ENCODE assay signal across 34 cellular contexts in genomic region chr9:90035471-90035870, GRCh38.
"Had no signal": no experiment of that assay in that cellular context is flagged by ENCODE, and none has a peak within 500 bp of the region (broad histone marks: within the 10 kb centered on the region; RNA-seq: fewer than 3 reads in every experiment).

No MANE protein-coding gene starts in this region.

- H3K9ac ChIP-seq: KMS-11 had no signal

- DNase-seq: Karpas-422, Kasumi-1, KG1, MG63, MM.1S, MV-4-11, NCI-H1048, NCI-H1092, NCI-H1092 treated with DMSO at 0.1 percent for 48 hours, NCI-H1105, NCI-H1105 treated with DMSO at 0.1 percent for 48 hours, NCI-H1417, NCI-H1417 treated with DMSO at 0.1 percent for 48 hours, NCI-H1436, NCI-H1436 treated with DMSO at 0.1 percent for 48 hours, NCI-H146, NCI-H1694, NCI-H1694 treated with DMSO at 0.1 percent for 48 hours, NCI-H187, NCI-H187 treated with DMSO at 0.1 percent for 48 hours, NCI-H1930, NCI-H2029, NCI-H2029 treated with DMSO at 0.1 percent for 48 hours, NCI-H2081, NCI-H2081 treated with DMSO at 0.1 percent for 48 hours, NCI-H2107, NCI-H2171, NCI-H2227 treated with DMSO at 0.1 percent for 48 hours, NCI-H226, NCI-H345, NCI-H446, NCI-H446 treated with DMSO at 0.1 percent for 48 hours, NCI-H510A had no signal

- H3K9me3 ChIP-seq: MG63 had no signal

- H3K27me3 ChIP-seq: MG63 had no signal

- H3K4me3 ChIP-seq: MG63 had no signal

- H3K36me3 ChIP-seq: MG63 had no signal

- H3K27ac ChIP-seq: KMS-11 had no signal
